ENCODE assay signal across 27 cellular contexts in genomic region chr4:21554036-21554435, GRCh38.
"Had no signal": no experiment of that assay in that cellular context is flagged by ENCODE, and none has a peak within 500 bp of the region (broad histone marks: within the 10 kb centered on the region; RNA-seq: fewer than 3 reads in every experiment).

No MANE protein-coding gene starts in this region.

- ATAC-seq: activated CD4-positive, CD25-positive, alpha-beta regulatory T cell treated with anti-CD3 and anti-CD28 coated beads, Interleukin-2, amount 50 U/mL, for 24 hours; activated CD8-positive, alpha-beta memory T cell treated with anti-CD3 and anti-CD28 coated beads, Interleukin-2, amount 10 ng/mL, durations not matched to agents 7 days and 5 days; activated naive CD4-positive, alpha-beta T cell treated with anti-CD3 and anti-CD28 coated beads, Interleukin-2, amount 50 U/mL, for 72 hours; activated naive CD8-positive, alpha-beta T cell treated with anti-CD3 and anti-CD28 coated beads, Interleukin-2, amount 50 U/mL, for 24 hours; body of pancreas had no signal

- H3K9me3 ChIP-seq: ascending aorta, body of pancreas, Peyer's patch had no signal

- DNase-seq: activated CD4-positive, alpha-beta T cell treated with anti-CD3 and anti-CD28 coated beads for 4 hours; activated CD4-positive, alpha-beta T cell treated with anti-CD3 and anti-CD28 coated beads, Interleukin-2, amount 50 U/mL, for 48 hours; activated CD8-positive, alpha-beta memory T cell treated with anti-CD3 and anti-CD28 coated beads, Interleukin-2, amount 10 ng/mL, durations not matched to agents 7 days and 5 days; activated effector memory CD4-positive, alpha-beta T cell treated with Interleukin-2 at 50 U/mL for 16 hours; activated naive CD4-positive, alpha-beta T cell treated with Interleukin-2 at 50 U/mL for 16 hours; activated naive CD8-positive, alpha-beta T cell treated with anti-CD3 and anti-CD28 coated beads, Interleukin-2, amount 50 U/mL, for 24 hours; activated T-cell treated with anti-CD3 and anti-CD28 coated beads, Interleukin-2, amount 50 U/mL, for 24 hours; amniotic stem cell; body of pancreas; NCI-H1092; NCI-H1417; NCI-H1694; NCI-H2029; NCI-H2107; NCI-H2171 treated with DMSO at 0.1 percent for 48 hours; NCI-H226; NCI-H69; NK-92 treated with Interleukin-12 subunit alpha and Interleukin-12 subunit beta, amount 100 ng/mL, for 24 hours; OCI-M1; Peyer's patch; SHP77 treated with DMSO at 0.1 percent for 48 hours; T-helper 1 cell; WERI-Rb-1 had no signal

- H3K36me3 ChIP-seq: ascending aorta, Peyer's patch, WERI-Rb-1 had no signal

- H3K4me1 ChIP-seq: ascending aorta, body of pancreas, Peyer's patch had no signal

- H3K27ac ChIP-seq: ascending aorta, body of pancreas, KMS-11, Peyer's patch, WERI-Rb-1 had no signal

- H3K4me3 ChIP-seq: ascending aorta, body of pancreas, Peyer's patch had no signal

- H3K27me3 ChIP-seq: ascending aorta, body of pancreas, Peyer's patch had no signal

- H3K4me2 ChIP-seq: KMS-11 had no signal

- H3K9ac ChIP-seq: KMS-11 had no signal
